ENCODE assay signal across 27 cellular contexts in genomic region chr3:133834621-133835417, GRCh38.
"Had no signal": no experiment of that assay in that cellular context is flagged by ENCODE, and none has a peak within 500 bp of the region (broad histone marks: within the 10 kb centered on the region; RNA-seq: fewer than 3 reads in every experiment).

No MANE protein-coding gene starts in this region.

- H3K9ac ChIP-seq: neural progenitor cell had no signal

- H3K36me3 ChIP-seq: adrenal gland, brain microvascular endothelial cell, lower lobe of right lung, neural progenitor cell, ovary, prostate gland, uterus had no signal

- H3K4me2 ChIP-seq: neural progenitor cell had no signal

- H3K4me1 Mint-ChIP-seq: activated B cell treated with CpG ODN at 0.5 μM for 24 hours; activated CD4-positive, alpha-beta T cell treated with anti-CD3 and anti-CD28 coated beads for 36 hours; central memory CD8-positive, alpha-beta T cell; neural progenitor cell; stimulated activated effector memory CD8-positive, alpha-beta T cell treated with anti-CD3 and anti-CD28 coated beads, Interleukin-12 subunit alpha, Interleukin-12 subunit beta, amount 100 ng/mL, for 72 hours; stimulated activated naive CD8-positive, alpha-beta T cell treated with anti-CD3 and anti-CD28 coated beads, Interleukin-15, amount 100 ng/mL, for 72 hours had no signal

- ATAC-seq: activated CD4-positive, alpha-beta T cell treated with anti-CD3 and anti-CD28 coated beads for 36 hours; heart right ventricle; left lobe of liver; lower lobe of right lung; mucosa of descending colon; stimulated activated effector memory CD8-positive, alpha-beta T cell treated with anti-CD3 and anti-CD28 coated beads, Interleukin-12 subunit alpha, Interleukin-12 subunit beta, amount 100 ng/mL, for 72 hours; stimulated activated naive CD8-positive, alpha-beta T cell treated with anti-CD3 and anti-CD28 coated beads, Interleukin-15, amount 100 ng/mL, for 72 hours had no signal

- H3K36me3 Mint-ChIP-seq: activated naive CD8-positive, alpha-beta T cell had no signal

- H2AFZ ChIP-seq: neural progenitor cell had no signal

- H3K27ac ChIP-seq: adrenal gland, ascending aorta, brain microvascular endothelial cell, epithelial cell of prostate, heart right ventricle, lower lobe of right lung, neural progenitor cell, ovary, prostate gland, tibial artery, uterus had no signal

- H3K9me3 ChIP-seq: adrenal gland, ascending aorta, heart right ventricle, lower lobe of right lung, mucosa of descending colon, ovary, prostate gland, tibial artery, uterus had no signal

- H3K27me3 ChIP-seq: adrenal gland, ascending aorta, brain microvascular endothelial cell, heart right ventricle, neural progenitor cell, ovary, tibial artery, uterus had no signal

- DNase-seq: activated B cell treated with CpG ODN at 0.5 μM for 24 hours; activated CD4-positive, alpha-beta T cell treated with anti-CD3 and anti-CD28 coated beads for 36 hours; activated CD4-positive, alpha-beta T cell treated with anti-CD3 and anti-CD28 coated beads, Interleukin-2, amount 50 U/mL, for 4 hours; activated naive CD4-positive, alpha-beta T cell; activated T-cell treated with anti-CD3 and anti-CD28 coated beads, Interleukin-2, amount 50 U/mL, for 24 hours; brain microvascular endothelial cell; heart right ventricle; lower lobe of right lung; mesendoderm; mucosa of descending colon; ovary; stimulated activated CD4-positive, alpha-beta T cell treated with anti-CD3 and anti-CD28 coated beads, Interleukin-1b, Interleukin-23, amount 100 ng/mL, for 48 hours; stimulated activated naive CD8-positive, alpha-beta T cell treated with anti-CD3 and anti-CD28 coated beads, Interleukin-15, amount 100 ng/mL, for 72 hours; T1000; tibial artery; uterus had no signal

- H3K4me3 Mint-ChIP-seq: activated B cell treated with CpG ODN at 0.5 μM for 24 hours; activated CD4-positive, alpha-beta T cell treated with anti-CD3 and anti-CD28 coated beads for 36 hours; activated naive CD8-positive, alpha-beta T cell; activated T-cell treated with anti-CD3 and anti-CD28 coated beads, Interleukin-2, amount 50 U/mL, for 24 hours; central memory CD8-positive, alpha-beta T cell; neural progenitor cell; stimulated activated effector memory CD8-positive, alpha-beta T cell treated with anti-CD3 and anti-CD28 coated beads, Interleukin-12 subunit alpha, Interleukin-12 subunit beta, amount 100 ng/mL, for 72 hours; stimulated activated naive CD8-positive, alpha-beta T cell treated with anti-CD3 and anti-CD28 coated beads, Interleukin-15, amount 100 ng/mL, for 72 hours; T-helper 1 cell treated with Interleukin-12 subunit alpha and Interleukin-12 subunit beta and Interleukin-4 antibody, amounts not matched to agents 30 μg/mL and 1 μg/mL, for 36 hours had no signal

- H3K27me3 Mint-ChIP-seq: activated CD4-positive, alpha-beta T cell treated with anti-CD3 and anti-CD28 coated beads for 36 hours; activated naive CD8-positive, alpha-beta T cell; activated T-cell treated with anti-CD3 and anti-CD28 coated beads, Interleukin-2, amount 50 U/mL, for 24 hours; stimulated activated naive CD8-positive, alpha-beta T cell treated with anti-CD3 and anti-CD28 coated beads, Interleukin-15, amount 100 ng/mL, for 72 hours had no signal

- H3K4me3 ChIP-seq: adrenal gland, ascending aorta, heart right ventricle, lower lobe of right lung, mucosa of descending colon, neural progenitor cell, ovary, prostate gland, tibial artery, uterus had no signal

- H3K27ac Mint-ChIP-seq: activated B cell treated with CpG ODN at 0.5 μM for 24 hours; activated CD4-positive, alpha-beta T cell treated with anti-CD3 and anti-CD28 coated beads for 36 hours; activated naive CD8-positive, alpha-beta T cell; activated T-cell treated with anti-CD3 and anti-CD28 coated beads, Interleukin-2, amount 50 U/mL, for 24 hours; activated T-helper 2 cell treated with anti-CD3 and anti-CD28 coated beads, Interferon-gamma antibody, Interleukin-2, Interleukin-4, amounts not matched to agents 10 μg/mL and 5 μg/mL and 100 μg/mL, durations not matched to agents 14 hours and 24 hours and 36 hours; neural progenitor cell; stimulated activated effector memory CD8-positive, alpha-beta T cell treated with anti-CD3 and anti-CD28 coated beads, Interleukin-12 subunit alpha, Interleukin-12 subunit beta, amount 100 ng/mL, for 72 hours; stimulated activated naive CD8-positive, alpha-beta T cell treated with anti-CD3 and anti-CD28 coated beads, Interleukin-15, amount 100 ng/mL, for 72 hours; T-helper 1 cell treated with Interleukin-12 subunit alpha and Interleukin-12 subunit beta and Interleukin-4 antibody, amounts not matched to agents 30 μg/mL and 1 μg/mL, for 36 hours had no signal

- H3K4me1 ChIP-seq: adrenal gland, ascending aorta, lower lobe of right lung, neural progenitor cell, prostate gland, tibial artery, uterus had no signal

- H3K9me3 Mint-ChIP-seq: activated B cell treated with CpG ODN at 0.5 μM for 24 hours; activated T-cell treated with anti-CD3 and anti-CD28 coated beads, Interleukin-2, amount 50 U/mL, for 24 hours; activated T-helper 2 cell treated with anti-CD3 and anti-CD28 coated beads, Interferon-gamma antibody, Interleukin-2, Interleukin-4, amounts not matched to agents 10 μg/mL and 5 μg/mL and 100 μg/mL, durations not matched to agents 14 hours and 24 hours and 36 hours; central memory CD8-positive, alpha-beta T cell; neural progenitor cell; stimulated activated effector memory CD8-positive, alpha-beta T cell treated with anti-CD3 and anti-CD28 coated beads, Interleukin-12 subunit alpha, Interleukin-12 subunit beta, amount 100 ng/mL, for 72 hours; stimulated activated naive CD8-positive, alpha-beta T cell treated with anti-CD3 and anti-CD28 coated beads, Interleukin-15, amount 100 ng/mL, for 72 hours; T-helper 1 cell treated with Interleukin-12 subunit alpha and Interleukin-12 subunit beta and Interleukin-4 antibody, amounts not matched to agents 30 μg/mL and 1 μg/mL, for 36 hours had no signal
